ENCODE assay signal across 7 cellular contexts in the genomic region with DNA sequence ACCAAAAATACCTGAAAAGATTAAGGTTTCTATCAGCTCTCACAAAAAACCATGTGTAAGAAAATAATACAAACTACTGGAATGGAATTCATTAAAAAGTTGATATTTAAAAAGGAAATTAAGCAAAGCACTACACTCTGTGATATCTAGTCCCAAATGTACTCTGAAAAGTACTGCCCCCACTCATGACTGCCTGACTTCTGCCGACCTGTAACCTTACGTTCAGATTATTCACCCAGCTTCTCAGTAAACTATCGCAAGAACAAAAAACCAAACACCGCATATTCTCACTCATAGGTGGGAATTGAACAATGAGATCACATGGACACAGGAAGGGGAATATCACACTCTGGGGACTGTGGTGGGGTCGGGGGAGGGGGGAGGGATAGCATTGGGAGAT. TPM values are rescaled to one million over a fixed set of nuclear protein-coding genes. Genes with fewer than 3 reads are reported as not detected.
DNase-seq lines count a peak whose midpoint lies in the region; ATAC-seq and TF ChIP-seq lines count a peak whose summit lies in the region.
"Not testable (repeated sequence)": the region's sequence is repeated elsewhere in the genome, so short reads cannot be mapped to it uniquely, and the experiment has no call there.

No MANE protein-coding gene starts in this region.

- intact Hi-C loops in heart left ventricle (cut with DNase I); natural killer cell (cut with micrococcal nuclease): not testable (repeated sequence)

- not testable (repeated sequence) for H3K4me3 ChIP-seq in HEK293 (ENCODE audit: low read depth, low read length); heart left ventricle; tibial nerve

- H3K4me1 ChIP-seq in HEK293 (ENCODE audit: control insufficient read depth, insufficient read depth, low read length) (peaks cover 23% of the 10 kb centered on the region), heart left ventricle (peaks cover 17 to 80% (median 66%) of the 10 kb centered on the region in 12 donors), tibial nerve (peaks cover 0 to 98% (median 52%) of the 10 kb centered on the region in 4 donors)

- peaks cover 32% of the 10 kb centered on the region for H3K36me3 Mint-ChIP-seq in activated T-helper 17 cell treated with anti-CD3 and anti-CD28 coated beads, Interleukin-2, amount 50 U/mL, for 72 hours (ENCODE audit: low read depth)
- not testable (repeated sequence) for H3K36me3 Mint-ChIP-seq in natural killer cell; progenitor cell of endocrine pancreas (ENCODE audit: insufficient read depth)

- not testable (repeated sequence) for H3K9me3 ChIP-seq in HEK293 (ENCODE audit: control insufficient read depth, insufficient read depth, low read depth, low read length); heart left ventricle; tibial nerve

- DNase-seq in heart left ventricle; natural killer cell; progenitor cell of endocrine pancreas (ENCODE audit: low spot score, unreplicated experiment); tibial nerve (ENCODE audit: low spot score in 2 of 2): not testable (repeated sequence)

- not testable (repeated sequence) for ATAC-seq in activated T-helper 17 cell treated with anti-CD3 and anti-CD28 coated beads, Interleukin-2, amount 50 U/mL, for 72 hours (replicated peaks); heart left ventricle
- ATAC-seq in natural killer cell: peak in 2 of 3 donors; percentile 36 to 80

- H3K27me3 Mint-ChIP-seq in activated T-helper 17 cell treated with anti-CD3 and anti-CD28 coated beads, Interleukin-2, amount 50 U/mL, for 72 hours; natural killer cell (ENCODE audit: low read depth in 2 of 2); progenitor cell of endocrine pancreas: not testable (repeated sequence)

- H3K4me3 Mint-ChIP-seq in activated T-helper 17 cell treated with anti-CD3 and anti-CD28 coated beads, Interleukin-2, amount 50 U/mL, for 72 hours; natural killer cell; progenitor cell of endocrine pancreas (ENCODE audit: low read depth): not testable (repeated sequence)

- not testable (repeated sequence) for H3K27me3 ChIP-seq in heart left ventricle, tibial nerve

- H3K27ac Mint-ChIP-seq in activated T-helper 17 cell treated with anti-CD3 and anti-CD28 coated beads, Interleukin-2, amount 50 U/mL, for 72 hours: peak overlapping the region; percentile 45
- H3K27ac Mint-ChIP-seq in natural killer cell: peak overlapping the region; percentile 7 to 61
- peak overlapping the region; percentile 60 for H3K27ac Mint-ChIP-seq in progenitor cell of endocrine pancreas

- H3K4me1 Mint-ChIP-seq in activated T-helper 17 cell treated with anti-CD3 and anti-CD28 coated beads, Interleukin-2, amount 50 U/mL, for 72 hours: peaks cover 38% of the 10 kb centered on the region
- H3K4me1 Mint-ChIP-seq in natural killer cell: peaks cover 70 to 71% of the 10 kb centered on the region in 2 donors
- H3K4me1 Mint-ChIP-seq in progenitor cell of endocrine pancreas (ENCODE audit: low read depth): peaks cover 25% of the 10 kb centered on the region

- POLR2A ChIA-PET in HEK293 (lab: Yijun Ruan, JAX): interaction anchor here (0.6 kb wide), 1 partner anchor 1452 kb away, joined by 3 read pairs; no protein-coding TSS in a partner anchor

- not testable (repeated sequence) for TF ChIP-seq EP300 in tibial nerve (IDR thresholded peaks at IDR 0.05)

- not testable (repeated sequence) for H3K9me3 Mint-ChIP-seq in activated T-helper 17 cell treated with anti-CD3 and anti-CD28 coated beads, Interleukin-2, amount 50 U/mL, for 72 hours; natural killer cell; progenitor cell of endocrine pancreas (ENCODE audit: low read depth)

- TF ChIP-seq CTCF in HEK293 (tag by site-specific recombination; IDR thresholded peaks at IDR 0.05); heart left ventricle (IDR thresholded peaks at IDR 0.05); natural killer cell (IDR thresholded peaks at IDR 0.05); progenitor cell of endocrine pancreas (IDR thresholded peaks at IDR 0.05; ENCODE audit: unreplicated experiment); tibial nerve (IDR thresholded peaks at IDR 0.05): not testable (repeated sequence)

- WGBS in heart left ventricle, 4 donors: 54 to 76% (median 73%) methylated on average over 3 to 4 of the region's 5 CpGs
- WGBS in tibial nerve, 2 donors: 47 to 73% methylated on average over 4 of the region's 5 CpGs

- not testable (repeated sequence) for H3K27ac ChIP-seq in HEK293 (ENCODE audit: extremely low read depth, low read depth, low read length)
- H3K27ac ChIP-seq in cingulate gyrus (ENCODE audit: low read depth, low read length): peak overlapping the region; percentile 49
- H3K27ac ChIP-seq in heart left ventricle: peak overlapping the region in 11 of 12 donors; percentile 5 to 73 (median 62)
- peak overlapping the region; percentile 46 to 85 (median 72) for H3K27ac ChIP-seq in tibial nerve

- CTCF ChIA-PET in HEK293 (lab: Yijun Ruan, JAX): interaction anchor here (0.6 kb wide), 1 partner anchor 223 kb away, joined by 3 read pairs; no protein-coding TSS in a partner anchor

- H3K36me3 ChIP-seq in HEK293 (ENCODE audit: control insufficient read depth in 2 of 2, insufficient read depth in 1 of 2, low read length in 2 of 2); heart left ventricle; tibial nerve: not testable (repeated sequence)

- TF ChIP-seq POLR2A in heart left ventricle (IDR thresholded peaks at IDR 0.05); tibial nerve (IDR thresholded peaks at IDR 0.05): not testable (repeated sequence)

TF ChIP-seq in HEK293, 187 proteins besides CTCF, POLR2A, EP300 and RAD21:
- TF ChIP-seq, protein P1, sequence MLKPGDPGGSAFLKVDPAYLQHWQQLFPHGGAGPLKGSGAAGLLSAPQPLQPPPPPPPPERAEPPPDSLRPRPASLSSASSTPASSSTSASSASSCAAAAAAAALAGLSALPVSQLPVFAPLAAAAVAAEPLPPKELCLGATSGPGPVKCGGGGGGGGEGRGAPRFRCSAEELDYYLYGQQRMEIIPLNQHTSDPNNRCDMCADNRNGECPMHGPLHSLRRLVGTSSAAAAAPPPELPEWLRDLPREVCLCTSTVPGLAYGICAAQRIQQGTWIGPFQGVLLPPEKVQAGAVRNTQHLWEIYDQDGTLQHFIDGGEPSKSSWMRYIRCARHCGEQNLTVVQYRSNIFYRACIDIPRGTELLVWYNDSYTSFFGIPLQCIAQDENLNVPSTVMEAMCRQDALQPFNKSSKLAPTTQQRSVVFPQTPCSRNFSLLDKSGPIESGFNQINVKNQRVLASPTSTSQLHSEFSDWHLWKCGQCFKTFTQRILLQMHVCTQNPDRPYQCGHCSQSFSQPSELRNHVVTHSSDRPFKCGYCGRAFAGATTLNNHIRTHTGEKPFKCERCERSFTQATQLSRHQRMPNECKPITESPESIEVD (tag by site-specific recombination; IDR thresholded peaks at IDR 0.05): 0 out of 2 replicates have a peak, but pooled peaks have one; percentile 6
- TF ChIP-seq, protein P2, sequence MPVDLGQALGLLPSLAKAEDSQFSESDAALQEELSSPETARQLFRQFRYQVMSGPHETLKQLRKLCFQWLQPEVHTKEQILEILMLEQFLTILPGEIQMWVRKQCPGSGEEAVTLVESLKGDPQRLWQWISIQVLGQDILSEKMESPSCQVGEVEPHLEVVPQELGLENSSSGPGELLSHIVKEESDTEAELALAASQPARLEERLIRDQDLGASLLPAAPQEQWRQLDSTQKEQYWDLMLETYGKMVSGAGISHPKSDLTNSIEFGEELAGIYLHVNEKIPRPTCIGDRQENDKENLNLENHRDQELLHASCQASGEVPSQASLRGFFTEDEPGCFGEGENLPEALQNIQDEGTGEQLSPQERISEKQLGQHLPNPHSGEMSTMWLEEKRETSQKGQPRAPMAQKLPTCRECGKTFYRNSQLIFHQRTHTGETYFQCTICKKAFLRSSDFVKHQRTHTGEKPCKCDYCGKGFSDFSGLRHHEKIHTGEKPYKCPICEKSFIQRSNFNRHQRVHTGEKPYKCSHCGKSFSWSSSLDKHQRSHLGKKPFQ (tag by site-specific recombination; IDR thresholded peaks at IDR 0.05): 0 out of 2 replicates have a peak, but pooled peaks have one; percentile 49

RNA-seq across cellular contexts. Expression of gene DICER1, which starts 18.9 kb away (rescaled TPM):
- 10 to 100 TPM; 46.5 to 48.1 TPM for total RNA-seq in activated T-helper 17 cell treated with anti-CD3 and anti-CD28 coated beads, Interleukin-2, amount 50 U/mL, for 72 hours
- 10 to 100 TPM; 21.6 to 57.9 (median 33.3) TPM for total RNA-seq in heart left ventricle
- 10 to 100 TPM in 1 of 2 donors, 1 to 10 TPM in 1; 5.4 to 10.5 TPM for polyA plus RNA-seq in heart left ventricle
- 10 to 100 TPM; 47.7 to 59.3 (median 52.9) TPM for total RNA-seq in natural killer cell
- 118 and 127 TPM in 2 replicates for total RNA-seq in progenitor cell of endocrine pancreas
- 10 to 100 TPM; 54.5 to 94.8 (median 83.8) TPM for total RNA-seq in tibial nerve
